In the genomic region with DNA sequence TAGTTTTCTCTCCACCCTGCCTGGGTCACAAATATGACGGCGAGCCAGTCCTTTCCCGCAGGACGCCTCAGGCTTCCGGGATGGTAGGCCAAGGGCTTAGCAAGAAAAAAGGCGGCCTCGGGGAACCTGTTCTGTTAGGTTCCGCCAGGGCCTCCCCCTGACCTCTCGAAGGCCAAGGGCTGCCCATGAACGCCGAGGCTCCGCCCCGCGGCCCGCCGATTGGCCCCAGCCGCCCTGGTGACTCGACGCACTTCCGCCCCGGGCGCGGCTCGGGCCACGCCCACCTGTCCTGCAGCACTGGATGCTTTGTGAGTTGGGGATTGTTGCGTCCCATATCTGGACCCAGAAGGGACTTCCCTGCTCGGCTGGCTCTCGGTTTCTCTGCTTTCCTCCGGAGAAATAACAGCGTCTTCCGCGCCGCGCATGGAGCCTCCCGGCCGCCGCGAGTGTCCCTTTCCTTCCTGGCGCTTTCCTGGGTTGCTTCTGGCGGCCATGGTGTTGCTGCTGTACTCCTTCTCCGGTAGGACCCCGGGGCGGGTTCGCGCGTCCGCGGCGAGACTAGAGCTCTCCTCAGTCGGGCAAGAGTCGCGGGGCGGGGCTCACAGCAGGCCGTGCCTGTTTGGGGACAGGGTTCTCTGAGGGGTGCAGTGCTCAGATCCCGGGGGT, we compare ENCODE assay signal across 1 cellular context.
TF ChIP-seq lines count a peak whose summit lies in the region.

A gene (plus strand): TSS at position 265 of the 666 bp plus-strand sequence. CDS start 159 bp downstream, at position 424.

TF ChIP-seq in HEK293, 187 proteins besides CTCF, POLR2A, EP300 and RAD21 (continued from another document and continues in another):
- no peak for TF ChIP-seq ZNF416 (tag by site-specific recombination; IDR thresholded peaks at IDR 0.05)
- TF ChIP-seq ZNF133 (tag by site-specific recombination; IDR thresholded peaks at IDR 0.05) = no peak
- TF ChIP-seq ZNF140 (tag by site-specific recombination; IDR thresholded peaks at IDR 0.05) = no peak
- TF ChIP-seq, protein P1, sequence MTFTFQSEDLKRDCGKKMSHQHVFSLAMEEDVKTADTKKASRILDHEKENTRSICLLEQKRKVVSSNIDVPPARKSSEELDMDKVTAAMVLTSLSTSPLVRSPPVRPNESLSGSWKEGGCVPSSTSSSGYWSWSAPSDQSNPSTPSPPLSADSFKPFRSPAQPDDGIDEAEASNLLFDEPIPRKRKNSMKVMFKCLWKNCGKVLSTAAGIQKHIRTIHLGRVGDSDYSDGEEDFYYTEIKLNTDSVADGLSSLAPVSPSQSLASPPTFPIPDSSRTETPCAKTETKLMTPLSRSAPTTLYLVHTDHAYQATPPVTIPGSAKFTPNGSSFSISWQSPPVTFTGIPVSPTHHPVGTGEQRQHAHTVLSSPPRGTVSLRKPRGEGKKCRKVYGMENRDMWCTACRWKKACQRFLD (tag by site-specific recombination; IDR thresholded peaks at IDR 0.05) = no peak
- no peak for TF ChIP-seq ZNF138 (tag by site-specific recombination; IDR thresholded peaks at IDR 0.05; ENCODE audit: borderline replicate concordance)
- no peak for TF ChIP-seq ZNF585B (tag by site-specific recombination; IDR thresholded peaks at IDR 0.05)
- TF ChIP-seq SP2 (tag by site-specific recombination; IDR thresholded peaks at IDR 0.05) = peak; percentile 83
- no peak for TF ChIP-seq EGR2 (tag by site-specific recombination; IDR thresholded peaks at IDR 0.05; ENCODE audit: low read depth)
- TF ChIP-seq, protein P2, sequence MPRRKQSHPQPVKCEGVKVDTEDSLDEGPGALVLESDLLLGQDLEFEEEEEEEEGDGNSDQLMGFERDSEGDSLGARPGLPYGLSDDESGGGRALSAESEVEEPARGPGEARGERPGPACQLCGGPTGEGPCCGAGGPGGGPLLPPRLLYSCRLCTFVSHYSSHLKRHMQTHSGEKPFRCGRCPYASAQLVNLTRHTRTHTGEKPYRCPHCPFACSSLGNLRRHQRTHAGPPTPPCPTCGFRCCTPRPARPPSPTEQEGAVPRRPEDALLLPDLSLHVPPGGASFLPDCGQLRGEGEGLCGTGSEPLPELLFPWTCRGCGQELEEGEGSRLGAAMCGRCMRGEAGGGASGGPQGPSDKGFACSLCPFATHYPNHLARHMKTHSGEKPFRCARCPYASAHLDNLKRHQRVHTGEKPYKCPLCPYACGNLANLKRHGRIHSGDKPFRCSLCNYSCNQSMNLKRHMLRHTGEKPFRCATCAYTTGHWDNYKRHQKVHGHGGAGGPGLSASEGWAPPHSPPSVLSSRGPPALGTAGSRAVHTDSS (tag by site-specific recombination; IDR thresholded peaks at IDR 0.05) = no peak
- no peak for TF ChIP-seq ZNF274 (IDR thresholded peaks at IDR 0.05; ENCODE audit: low read length)
- TF ChIP-seq ZNF274 (tag by site-specific recombination; IDR thresholded peaks at IDR 0.05; ENCODE audit: borderline replicate concordance) = no peak
- TF ChIP-seq ZBTB1 (tag by site-specific recombination; IDR thresholded peaks at IDR 0.05) = no peak
- no peak for TF ChIP-seq ZNF184 (tag by site-specific recombination; IDR thresholded peaks at IDR 0.05)
- TF ChIP-seq ZNF266 (tag by site-specific recombination; IDR thresholded peaks at IDR 0.05; ENCODE audit: low read depth) = no peak
- TF ChIP-seq, protein P3, sequence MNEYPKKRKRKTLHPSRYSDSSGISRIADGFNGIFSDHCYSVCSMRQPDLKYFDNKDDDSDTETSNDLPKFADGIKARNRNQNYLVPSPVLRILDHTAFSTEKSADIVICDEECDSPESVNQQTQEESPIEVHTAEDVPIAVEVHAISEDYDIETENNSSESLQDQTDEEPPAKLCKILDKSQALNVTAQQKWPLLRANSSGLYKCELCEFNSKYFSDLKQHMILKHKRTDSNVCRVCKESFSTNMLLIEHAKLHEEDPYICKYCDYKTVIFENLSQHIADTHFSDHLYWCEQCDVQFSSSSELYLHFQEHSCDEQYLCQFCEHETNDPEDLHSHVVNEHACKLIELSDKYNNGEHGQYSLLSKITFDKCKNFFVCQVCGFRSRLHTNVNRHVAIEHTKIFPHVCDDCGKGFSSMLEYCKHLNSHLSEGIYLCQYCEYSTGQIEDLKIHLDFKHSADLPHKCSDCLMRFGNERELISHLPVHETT (tag by site-specific recombination; IDR thresholded peaks at IDR 0.05) = no peak
- TF ChIP-seq SETDB1 (IDR thresholded peaks at IDR 0.05; ENCODE audit: insufficient read length, low read length) = no peak
- TF ChIP-seq SP7 (tag by site-specific recombination; IDR thresholded peaks at IDR 0.05) = peak; percentile 24; the same call in 1 of the 2 replicates
- TF ChIP-seq ZNF530 (tag by site-specific recombination; IDR thresholded peaks at IDR 0.05; ENCODE audit: low read depth) = no peak
- no peak for TF ChIP-seq ZNF600 (tag by site-specific recombination; IDR thresholded peaks at IDR 0.05)
- no peak for TF ChIP-seq ZNF214 (tag by site-specific recombination; IDR thresholded peaks at IDR 0.05; ENCODE audit: borderline replicate concordance)
- TF ChIP-seq, protein P4, sequence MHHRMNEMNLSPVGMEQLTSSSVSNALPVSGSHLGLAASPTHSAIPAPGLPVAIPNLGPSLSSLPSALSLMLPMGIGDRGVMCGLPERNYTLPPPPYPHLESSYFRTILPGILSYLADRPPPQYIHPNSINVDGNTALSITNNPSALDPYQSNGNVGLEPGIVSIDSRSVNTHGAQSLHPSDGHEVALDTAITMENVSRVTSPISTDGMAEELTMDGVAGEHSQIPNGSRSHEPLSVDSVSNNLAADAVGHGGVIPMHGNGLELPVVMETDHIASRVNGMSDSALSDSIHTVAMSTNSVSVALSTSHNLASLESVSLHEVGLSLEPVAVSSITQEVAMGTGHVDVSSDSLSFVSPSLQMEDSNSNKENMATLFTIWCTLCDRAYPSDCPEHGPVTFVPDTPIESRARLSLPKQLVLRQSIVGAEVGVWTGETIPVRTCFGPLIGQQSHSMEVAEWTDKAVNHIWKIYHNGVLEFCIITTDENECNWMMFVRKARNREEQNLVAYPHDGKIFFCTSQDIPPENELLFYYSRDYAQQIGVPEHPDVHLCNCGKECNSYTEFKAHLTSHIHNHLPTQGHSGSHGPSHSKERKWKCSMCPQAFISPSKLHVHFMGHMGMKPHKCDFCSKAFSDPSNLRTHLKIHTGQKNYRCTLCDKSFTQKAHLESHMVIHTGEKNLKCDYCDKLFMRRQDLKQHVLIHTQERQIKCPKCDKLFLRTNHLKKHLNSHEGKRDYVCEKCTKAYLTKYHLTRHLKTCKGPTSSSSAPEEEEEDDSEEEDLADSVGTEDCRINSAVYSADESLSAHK (tag by site-specific recombination; IDR thresholded peaks at IDR 0.05) = no peak
- TF ChIP-seq ZNF792 (tag by site-specific recombination; IDR thresholded peaks at IDR 0.05) = no peak
- TF ChIP-seq, protein P5, sequence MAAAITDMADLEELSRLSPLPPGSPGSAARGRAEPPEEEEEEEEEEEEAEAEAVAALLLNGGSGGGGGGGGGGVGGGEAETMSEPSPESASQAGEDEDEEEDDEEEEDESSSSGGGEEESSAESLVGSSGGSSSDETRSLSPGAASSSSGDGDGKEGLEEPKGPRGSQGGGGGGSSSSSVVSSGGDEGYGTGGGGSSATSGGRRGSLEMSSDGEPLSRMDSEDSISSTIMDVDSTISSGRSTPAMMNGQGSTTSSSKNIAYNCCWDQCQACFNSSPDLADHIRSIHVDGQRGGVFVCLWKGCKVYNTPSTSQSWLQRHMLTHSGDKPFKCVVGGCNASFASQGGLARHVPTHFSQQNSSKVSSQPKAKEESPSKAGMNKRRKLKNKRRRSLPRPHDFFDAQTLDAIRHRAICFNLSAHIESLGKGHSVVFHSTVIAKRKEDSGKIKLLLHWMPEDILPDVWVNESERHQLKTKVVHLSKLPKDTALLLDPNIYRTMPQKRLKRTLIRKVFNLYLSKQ (tag by site-specific recombination; IDR thresholded peaks at IDR 0.05; ENCODE audit: borderline replicate concordance) = no peak
- TF ChIP-seq ZNF354C (tag by site-specific recombination; IDR thresholded peaks at IDR 0.05; ENCODE audit: borderline replicate concordance, low read depth) = no peak
- no peak for TF ChIP-seq ZNF341 (tag by site-specific recombination; IDR thresholded peaks at IDR 0.05; ENCODE audit: low read depth)
- TF ChIP-seq YY2 (tag by site-specific recombination; IDR thresholded peaks at IDR 0.05) = no peak
- no peak for TF ChIP-seq ZNF2 (tag by site-specific recombination; IDR thresholded peaks at IDR 0.05)
- TF ChIP-seq ZSCAN16 (tag by site-specific recombination; IDR thresholded peaks at IDR 0.05) = no peak
- no peak for TF ChIP-seq ZNF112 (tag by site-specific recombination; IDR thresholded peaks at IDR 0.05)
- TF ChIP-seq, protein P6, sequence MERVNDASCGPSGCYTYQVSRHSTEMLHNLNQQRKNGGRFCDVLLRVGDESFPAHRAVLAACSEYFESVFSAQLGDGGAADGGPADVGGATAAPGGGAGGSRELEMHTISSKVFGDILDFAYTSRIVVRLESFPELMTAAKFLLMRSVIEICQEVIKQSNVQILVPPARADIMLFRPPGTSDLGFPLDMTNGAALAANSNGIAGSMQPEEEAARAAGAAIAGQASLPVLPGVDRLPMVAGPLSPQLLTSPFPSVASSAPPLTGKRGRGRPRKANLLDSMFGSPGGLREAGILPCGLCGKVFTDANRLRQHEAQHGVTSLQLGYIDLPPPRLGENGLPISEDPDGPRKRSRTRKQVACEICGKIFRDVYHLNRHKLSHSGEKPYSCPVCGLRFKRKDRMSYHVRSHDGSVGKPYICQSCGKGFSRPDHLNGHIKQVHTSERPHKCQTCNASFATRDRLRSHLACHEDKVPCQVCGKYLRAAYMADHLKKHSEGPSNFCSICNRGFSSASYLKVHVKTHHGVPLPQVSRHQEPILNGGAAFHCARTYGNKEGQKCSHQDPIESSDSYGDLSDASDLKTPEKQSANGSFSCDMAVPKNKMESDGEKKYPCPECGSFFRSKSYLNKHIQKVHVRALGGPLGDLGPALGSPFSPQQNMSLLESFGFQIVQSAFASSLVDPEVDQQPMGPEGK (tag by site-specific recombination; IDR thresholded peaks at IDR 0.05) = no peak
- TF ChIP-seq ZNF777 (tag by site-specific recombination; IDR thresholded peaks at IDR 0.05; ENCODE audit: borderline replicate concordance) = no peak
- no peak for TF ChIP-seq ZNF610 (tag by site-specific recombination; IDR thresholded peaks at IDR 0.05; ENCODE audit: borderline replicate concordance)
- TF ChIP-seq, protein P7, sequence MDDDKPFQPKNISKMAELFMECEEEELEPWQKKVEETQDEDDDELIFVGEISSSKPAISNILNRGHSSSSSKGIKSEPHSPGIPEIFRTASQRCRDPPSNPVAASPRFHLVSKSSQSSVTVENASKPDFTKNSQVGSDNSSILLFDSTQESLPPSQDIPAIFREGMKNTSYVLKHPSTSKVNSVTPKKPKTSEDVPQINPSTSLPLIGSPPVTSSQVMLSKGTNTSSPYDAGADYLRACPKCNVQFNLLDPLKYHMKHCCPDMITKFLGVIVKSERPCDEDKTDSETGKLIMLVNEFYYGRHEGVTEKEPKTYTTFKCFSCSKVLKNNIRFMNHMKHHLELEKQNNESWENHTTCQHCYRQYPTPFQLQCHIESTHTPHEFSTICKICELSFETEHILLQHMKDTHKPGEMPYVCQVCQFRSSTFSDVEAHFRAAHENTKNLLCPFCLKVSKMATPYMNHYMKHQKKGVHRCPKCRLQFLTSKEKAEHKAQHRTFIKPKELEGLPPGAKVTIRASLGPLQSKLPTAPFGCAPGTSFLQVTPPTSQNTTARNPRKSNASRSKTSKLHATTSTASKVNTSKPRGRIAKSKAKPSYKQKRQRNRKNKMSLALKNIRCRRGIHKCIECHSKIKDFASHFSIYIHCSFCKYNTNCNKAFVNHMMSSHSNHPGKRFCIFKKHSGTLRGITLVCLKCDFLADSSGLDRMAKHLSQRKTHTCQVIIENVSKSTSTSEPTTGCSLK (tag by site-specific recombination; IDR thresholded peaks at IDR 0.05) = no peak
- TF ChIP-seq, protein P8, sequence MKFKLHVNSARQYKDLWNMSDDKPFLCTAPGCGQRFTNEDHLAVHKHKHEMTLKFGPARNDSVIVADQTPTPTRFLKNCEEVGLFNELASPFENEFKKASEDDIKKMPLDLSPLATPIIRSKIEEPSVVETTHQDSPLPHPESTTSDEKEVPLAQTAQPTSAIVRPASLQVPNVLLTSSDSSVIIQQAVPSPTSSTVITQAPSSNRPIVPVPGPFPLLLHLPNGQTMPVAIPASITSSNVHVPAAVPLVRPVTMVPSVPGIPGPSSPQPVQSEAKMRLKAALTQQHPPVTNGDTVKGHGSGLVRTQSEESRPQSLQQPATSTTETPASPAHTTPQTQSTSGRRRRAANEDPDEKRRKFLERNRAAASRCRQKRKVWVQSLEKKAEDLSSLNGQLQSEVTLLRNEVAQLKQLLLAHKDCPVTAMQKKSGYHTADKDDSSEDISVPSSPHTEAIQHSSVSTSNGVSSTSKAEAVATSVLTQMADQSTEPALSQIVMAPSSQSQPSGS (tag by site-specific recombination; IDR thresholded peaks at IDR 0.05; ENCODE audit: low read depth) = no peak
- TF ChIP-seq ZNF529 (tag by site-specific recombination; IDR thresholded peaks at IDR 0.05; ENCODE audit: insufficient replicate concordance) = no peak
- no peak for TF ChIP-seq ZNF785 (tag by site-specific recombination; IDR thresholded peaks at IDR 0.05)
- TF ChIP-seq ZXDB (tag by site-specific recombination; IDR thresholded peaks at IDR 0.05) = peak; percentile 61; the same call in 1 of the 2 replicates
- TF ChIP-seq GLIS1 (tag by site-specific recombination; IDR thresholded peaks at IDR 0.05) = no peak
- TF ChIP-seq KLF1 (tag by site-specific recombination; IDR thresholded peaks at IDR 0.05) = peak; percentile 19; the same call in 1 of the 2 replicates
- no peak for TF ChIP-seq ZNF473 (tag by site-specific recombination; IDR thresholded peaks at IDR 0.05)
- TF ChIP-seq, protein P9, sequence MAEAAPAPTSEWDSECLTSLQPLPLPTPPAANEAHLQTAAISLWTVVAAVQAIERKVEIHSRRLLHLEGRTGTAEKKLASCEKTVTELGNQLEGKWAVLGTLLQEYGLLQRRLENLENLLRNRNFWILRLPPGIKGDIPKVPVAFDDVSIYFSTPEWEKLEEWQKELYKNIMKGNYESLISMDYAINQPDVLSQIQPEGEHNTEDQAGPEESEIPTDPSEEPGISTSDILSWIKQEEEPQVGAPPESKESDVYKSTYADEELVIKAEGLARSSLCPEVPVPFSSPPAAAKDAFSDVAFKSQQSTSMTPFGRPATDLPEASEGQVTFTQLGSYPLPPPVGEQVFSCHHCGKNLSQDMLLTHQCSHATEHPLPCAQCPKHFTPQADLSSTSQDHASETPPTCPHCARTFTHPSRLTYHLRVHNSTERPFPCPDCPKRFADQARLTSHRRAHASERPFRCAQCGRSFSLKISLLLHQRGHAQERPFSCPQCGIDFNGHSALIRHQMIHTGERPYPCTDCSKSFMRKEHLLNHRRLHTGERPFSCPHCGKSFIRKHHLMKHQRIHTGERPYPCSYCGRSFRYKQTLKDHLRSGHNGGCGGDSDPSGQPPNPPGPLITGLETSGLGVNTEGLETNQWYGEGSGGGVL (tag by site-specific recombination; IDR thresholded peaks at IDR 0.05) = no peak
- TF ChIP-seq, protein P10, sequence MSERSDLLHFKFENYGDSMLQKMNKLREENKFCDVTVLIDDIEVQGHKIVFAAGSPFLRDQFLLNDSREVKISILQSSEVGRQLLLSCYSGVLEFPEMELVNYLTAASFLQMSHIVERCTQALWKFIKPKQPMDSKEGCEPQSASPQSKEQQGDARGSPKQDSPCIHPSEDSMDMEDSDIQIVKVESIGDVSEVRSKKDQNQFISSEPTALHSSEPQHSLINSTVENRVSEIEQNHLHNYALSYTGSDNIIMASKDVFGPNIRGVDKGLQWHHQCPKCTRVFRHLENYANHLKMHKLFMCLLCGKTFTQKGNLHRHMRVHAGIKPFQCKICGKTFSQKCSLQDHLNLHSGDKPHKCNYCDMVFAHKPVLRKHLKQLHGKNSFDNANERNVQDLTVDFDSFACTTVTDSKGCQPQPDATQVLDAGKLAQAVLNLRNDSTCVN (tag by site-specific recombination; optimal IDR thresholded peaks at IDR 0.05) = peak; percentile 89
